ENCODE assay signal across 10 cellular contexts in genomic region chr5:160311491-160312138, GRCh38. TPM values are rescaled to one million over a fixed set of nuclear protein-coding genes. Genes with fewer than 3 reads are reported as not detected.
DNase-seq lines count a peak whose midpoint lies in the region; ATAC-seq, FAIRE-seq and TF ChIP-seq lines count a peak whose summit lies in the region.
"Had no signal": no experiment of that assay in that cellular context is flagged by ENCODE, and none has a peak within 500 bp of the region (broad histone marks: within the 10 kb centered on the region; RNA-seq: fewer than 3 reads in every experiment).

No MANE protein-coding gene starts in this region.

- H3K79me2 ChIP-seq in HCT116 (ENCODE audit: insufficient read depth, low read length), result no peaks in the 10 kb centered on the region

- H3K36me3 Mint-ChIP-seq in Caco-2 (ENCODE audit: insufficient read depth, unreplicated experiment), result no peaks in the 10 kb centered on the region
- H3K36me3 Mint-ChIP-seq: IgD-negative memory B cell had no signal

- H3K4me2 ChIP-seq in HCT116 (ENCODE audit: low read length), result peak overlapping the region; percentile 96

- no peak overlapping the region for H2AFZ ChIP-seq in HCT116 (ENCODE audit: low read depth, low read length, poor library complexity, severe bottlenecking)

- peak overlapping the region; percentile 63 for H3K4me3 ChIP-seq in Caco-2 (ENCODE audit: low read depth, low read length)
- H3K4me3 ChIP-seq in HCT116 (replicated peaks in 1 of 2; ENCODE audit: low read depth in 1 of 2, low read length in 2 of 2), result peak overlapping the region; percentile 42 to 71
- H3K4me3 ChIP-seq in astrocyte of the cerebellum (ENCODE audit: low read depth, low read length), result peak overlapping the region; percentile 73
- peak overlapping the region; percentile 53 for H3K4me3 ChIP-seq in kidney epithelial cell (ENCODE audit: low read depth, low read length)
- peak overlapping the region; percentile 71 to 88 for H3K4me3 ChIP-seq in testis

- in situ Hi-C loops in astrocyte of the cerebellum (cut with HindIII; ENCODE audit: low sequenced_read_pairs), result no loop called here

- TF ChIP-seq POLR2A in HCT116 (IDR thresholded peaks at IDR 0.05; ENCODE audit: borderline replicate concordance, extremely low read depth, insufficient read depth, insufficient read length), result no peak
- no peak for TF ChIP-seq POLR2A in testis (IDR thresholded peaks at IDR 0.05)

- H3K9me2 ChIP-seq in HCT116 (ENCODE audit: insufficient read depth), result no peaks in the 10 kb centered on the region

- no peaks in the 10 kb centered on the region for H3K9me3 Mint-ChIP-seq in Caco-2 (ENCODE audit: unreplicated experiment)
- H3K9me3 Mint-ChIP-seq: IgD-negative memory B cell had no signal

- TF ChIP-seq CTCF in Caco-2 (IDR thresholded peaks at IDR 0.05; ENCODE audit: insufficient read depth in 1 of 2, low read depth in 1 of 2, low read length in 1 of 2, severe bottlenecking in 1 of 2, unreplicated experiment in 1 of 2), result peak in 1 of 2 experiments; percentile 15
- no peak for TF ChIP-seq CTCF in HCT116 (IDR thresholded peaks at IDR 0.05 in 2 of 3, conservative IDR thresholded peaks at IDR 0.05 in 1 of 3; ENCODE audit: borderline replicate concordance in 1 of 3, insufficient read depth in 1 of 3, low read depth in 2 of 3, low read length in 2 of 3)
- no peak for TF ChIP-seq CTCF in astrocyte of the cerebellum (IDR thresholded peaks at IDR 0.05; ENCODE audit: low read depth, low read length, missing control alignments)
- no peak for TF ChIP-seq CTCF in kidney epithelial cell (IDR thresholded peaks at IDR 0.05; ENCODE audit: insufficient read depth, low read length, poor library complexity, severe bottlenecking)
- no peak for TF ChIP-seq CTCF in testis (IDR thresholded peaks at IDR 0.05)

- 2 to 3% methylated on average over 28 to 38 of the region's 45 CpGs for WGBS in testis, 2 donors

- DNase-seq in Caco-2 (peak in 1 of 2 experiments; percentile 45), HCT116 (ENCODE audit: low read depth, low spot score) (no peak), astrocyte of the cerebellum (ENCODE audit: low read depth) (no peak), kidney epithelial cell (ENCODE audit: low read depth) (no peak), testis (peak; percentile 57), OCI-M1 (lab: John Stamatoyannopoulos, UW) (no peak), NCI-H1694 (lab: John Stamatoyannopoulos, UW) (no peak), RCC 7860 (ENCODE audit: low spot score) (no peak)

- peaks cover 2% of the 10 kb centered on the region; the same call in 1 of the 2 replicates for H3K36me3 ChIP-seq in Caco-2 (ENCODE audit: control insufficient read depth, insufficient read depth, low read length)
- no peaks in the 10 kb centered on the region for H3K36me3 ChIP-seq in HCT116 (ENCODE audit: control insufficient read depth in 1 of 2, insufficient read depth in 2 of 2, low read length in 2 of 2)
- no peaks in the 10 kb centered on the region for H3K36me3 ChIP-seq in kidney epithelial cell (ENCODE audit: control insufficient read depth, insufficient read depth, low read length)
- no peaks in the 10 kb centered on the region for H3K36me3 ChIP-seq in testis (ENCODE audit: low read depth, missing control alignments)

- no TSS peak for BruUV-seq in Caco-2 (replicated peaks; lab: Mats Ljungman, UMichigan)
- no TSS peak for BruUV-seq in HCT116 (replicated peaks; lab: Mats Ljungman, UMichigan)

- H3K9me3 ChIP-seq in Caco-2 (no peaks in the 10 kb centered on the region), HCT116 (ENCODE audit: control insufficient read depth in 1 of 2, insufficient read depth in 1 of 2, low read depth in 1 of 2, low read length in 2 of 2) (no peaks in the 10 kb centered on the region), testis (no peaks in the 10 kb centered on the region)

- no peak for FAIRE-seq in RCC 7860 (lab: Jason Lieb, UNC)

- RAD21 ChIA-PET in HCT116 (lab: Charles Lee; ENCODE audit: low non-redundant PET in 1 of 2, low total read pairs in 2 of 2, uncharacterized antibody in 2 of 2, unreplicated experiment in 2 of 2), result no interaction called here

- intact Hi-C loops in Caco-2 (cut with micrococcal nuclease; ENCODE audit: unreplicated experiment) (loop anchor here (1.0 to 2.0 kb wide), 2 partner anchors 25 to 34 kb away; no protein-coding TSS in a partner anchor), HCT116 (cut with micrococcal nuclease) (no loop called here), testis (cut with DNase I; ENCODE audit: low total_unique reads) (no loop called here)

- H3K27ac Mint-ChIP-seq in Caco-2 (ENCODE audit: unreplicated experiment), result peak overlapping the region; percentile 84
- H3K27ac Mint-ChIP-seq: IgD-negative memory B cell had no signal

- peak overlapping the region; percentile 92 for H3K4me3 Mint-ChIP-seq in Caco-2 (ENCODE audit: unreplicated experiment)

- ATAC-seq in HCT116, result no peak

- no peak overlapping the region for H3K9ac ChIP-seq in HCT116 (ENCODE audit: low read length)

- H3K27me3 Mint-ChIP-seq in Caco-2 (ENCODE audit: insufficient read depth, unreplicated experiment), result no peaks in the 10 kb centered on the region

- TF ChIP-seq RAD21 in HCT116 (IDR thresholded peaks at IDR 0.05; ENCODE audit: low read depth), result no peak

- peaks cover 51% of the 10 kb centered on the region for H3K4me1 Mint-ChIP-seq in Caco-2 (ENCODE audit: low read depth, unreplicated experiment)

- no peaks in the 10 kb centered on the region for H3K27me3 ChIP-seq in Caco-2 (replicated peaks; ENCODE audit: control insufficient read depth, insufficient read depth, low read length)
- H3K27me3 ChIP-seq in HCT116 (ENCODE audit: insufficient read depth, low read length), result no peaks in the 10 kb centered on the region
- H3K27me3 ChIP-seq in kidney epithelial cell (ENCODE audit: control insufficient read depth, insufficient read depth, low read length), result no peaks in the 10 kb centered on the region
- H3K27me3 ChIP-seq in testis, result no peaks in the 10 kb centered on the region

- no peak overlapping the region for H3K27ac ChIP-seq in HCT116 (ENCODE audit: low read depth, low read length)
- peak overlapping the region; percentile 56 to 81 for H3K27ac ChIP-seq in testis

- POLR2A ChIA-PET in Caco-2 (lab: Charles Lee), result interaction anchor here (0.7 to 0.9 kb wide), 2 partner anchors 16 to 51 kb away, joined by 3 to 5 read pairs; no protein-coding TSS in a partner anchor
- POLR2A ChIA-PET in HCT116 (lab: Charles Lee), result no interaction called here

- H3K4me1 ChIP-seq in Caco-2 (peaks cover 34% of the 10 kb centered on the region), HCT116 (ENCODE audit: control insufficient read depth in 1 of 2, insufficient read depth in 2 of 2, low read length in 2 of 2) (peaks cover 13 to 36% of the 10 kb centered on the region in 2 experiments), testis (peaks cover 15% of the 10 kb centered on the region)

- CTCF ChIA-PET in Caco-2 (lab: Charles Lee), result no interaction called here
- CTCF ChIA-PET in HCT116 (lab: Charles Lee), result no interaction called here

- H4K20me1 ChIP-seq in HCT116 (ENCODE audit: insufficient read depth), result no peaks in the 10 kb centered on the region

TF ChIP-seq in HCT116, 20 proteins besides CTCF, POLR2A, EP300 and RAD21:
- TF ChIP-seq CEBPB (IDR thresholded peaks at IDR 0.05; ENCODE audit: low read depth), result no peak

RNA-seq across cellular contexts. Expression of gene CCNJL, which starts 0.7 kb away (rescaled TPM):
- total RNA-seq in Caco-2 (2022), result 16.5 and 17.4 TPM in 2 replicates
- 2.9 TPM for total RNA-seq in HCT116 (2021; ENCODE audit: unreplicated experiment)
- polyA plus RNA-seq in HCT116 (2012), result 3.8 and 4.7 TPM in 2 replicates
- 21.9 and 23.4 TPM in 2 replicates for total RNA-seq in kidney epithelial cell
- 10 to 100 TPM; 41.4 to 47.0 TPM for total RNA-seq in testis
- polyA plus RNA-seq in testis (ENCODE audit: insufficient read depth, low read depth, low replicate concordance), result 23.6 TPM
- polyA plus RNA-seq: IgD-negative memory B cell had no signal

RNA-seq across cellular contexts. Expression of gene C1QTNF2, which starts 58.8 kb away (rescaled TPM):
- 0.16 TPM in 1 of 2 replicates, not detected in the other for total RNA-seq in Caco-2 (2022)
- 0.15 TPM for total RNA-seq in HCT116 (2021; ENCODE audit: unreplicated experiment)
- polyA plus RNA-seq in HCT116 (2012), result 0.05 TPM in 1 of 2 replicates, not detected in the other
- 0.07 TPM in 1 of 2 replicates, not detected in the other for total RNA-seq in kidney epithelial cell
- total RNA-seq in testis, result 1 to 10 TPM; 6.4 to 8.2 TPM
- 3.7 TPM for polyA plus RNA-seq in testis (ENCODE audit: insufficient read depth, low read depth, low replicate concordance)
- total RNA-seq: renal cortical epithelial cell had no signal
- polyA plus RNA-seq: IgD-negative memory B cell had no signal
